In the genomic region with DNA sequence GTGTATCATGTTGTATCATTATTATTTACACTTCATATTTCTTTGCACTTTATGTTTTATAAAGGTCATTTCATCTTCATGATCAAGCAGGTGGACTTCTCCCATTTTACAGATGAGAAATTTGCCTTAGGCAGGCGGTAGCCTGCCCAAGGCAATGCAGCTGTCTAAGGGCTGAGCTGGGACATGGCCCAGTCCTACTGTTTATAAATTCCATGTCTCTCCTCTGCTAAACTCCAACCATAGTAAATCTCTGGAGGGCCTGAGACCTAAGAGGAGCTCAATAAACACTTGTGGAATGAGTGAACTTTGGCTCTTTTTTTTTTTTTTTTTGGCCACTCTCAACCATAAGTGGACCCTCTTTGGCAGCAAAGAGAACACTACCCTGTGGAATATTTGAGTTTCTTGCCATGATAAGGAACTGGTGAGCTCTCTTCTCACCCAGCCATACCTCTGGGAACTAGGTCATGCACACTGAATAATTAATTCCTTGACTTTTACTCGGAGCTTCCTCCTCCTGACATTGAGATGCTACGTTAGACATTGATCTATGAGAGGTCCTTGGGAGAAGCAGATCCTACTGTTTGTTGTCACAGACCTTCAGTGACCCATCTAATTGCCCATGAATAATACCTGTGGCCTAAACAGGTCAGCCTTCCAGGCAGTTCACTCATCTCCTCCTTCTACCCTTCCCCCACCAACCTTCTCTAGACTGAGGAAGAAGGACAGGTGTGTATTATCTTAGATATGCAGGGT, we compare ENCODE assay signal across 17 cellular contexts. TPM values are rescaled to one million over a fixed set of nuclear protein-coding genes. Genes with fewer than 3 reads are reported as not detected.
A peak's percentile ranks its signal among the peaks of the same experiment; 100 is the strongest.
DNase-seq lines count a peak whose midpoint lies in the region; ATAC-seq and TF ChIP-seq lines count a peak whose summit lies in the region.
"Had no signal": no experiment of that assay in that cellular context is flagged by ENCODE, and none has a peak within 500 bp of the region (broad histone marks: within the 10 kb centered on the region; RNA-seq: fewer than 3 reads in every experiment).

No MANE protein-coding gene starts in this region.

- WGBS in upper lobe of left lung, 2 donors = 68 to 76% methylated on average over 3 of the region's 3 CpGs

- peaks cover 11% of the 10 kb centered on the region for H3K9me3 Mint-ChIP-seq in activated CD4-positive, alpha-beta T cell treated with anti-CD3 and anti-CD28 coated beads, Interleukin-2, amount 10 ng/mL, durations not matched to agents 24 days and 14 days
- no peaks in the 10 kb centered on the region for H3K9me3 Mint-ChIP-seq in central memory CD8-positive, alpha-beta T cell
- H3K9me3 Mint-ChIP-seq in CD14-positive monocyte = no peaks in the 10 kb centered on the region

- H3K9me3 ChIP-seq in mucosa of rectum (ENCODE audit: control insufficient read depth in 2 of 2, low read length in 2 of 2) = no peaks in the 10 kb centered on the region
- no peaks in the 10 kb centered on the region for H3K9me3 ChIP-seq in upper lobe of left lung
- H3K9me3 ChIP-seq: A549, adrenal gland had no signal

- H3K36me3 Mint-ChIP-seq in activated CD4-positive, alpha-beta T cell treated with anti-CD3 and anti-CD28 coated beads, Interleukin-2, amount 10 ng/mL, durations not matched to agents 24 days and 14 days (ENCODE audit: low read depth) = peaks cover 56% of the 10 kb centered on the region
- no peaks in the 10 kb centered on the region for H3K36me3 Mint-ChIP-seq in central memory CD8-positive, alpha-beta T cell (ENCODE audit: insufficient read depth)
- peaks cover 64 to 83% of the 10 kb centered on the region in 2 donors for H3K36me3 Mint-ChIP-seq in CD14-positive monocyte

- intact Hi-C loops in activated CD4-positive, alpha-beta T cell treated with anti-CD3 and anti-CD28 coated beads, Interleukin-2, amount 10 ng/mL, durations not matched to agents 24 days and 14 days (cut with micrococcal nuclease) = no loop called here
- intact Hi-C loops in CD14-positive monocyte (cut with micrococcal nuclease) = no loop called here

- no peak overlapping the region for H3K9ac ChIP-seq in mucosa of rectum (ENCODE audit: low read depth in 1 of 2, low read length in 2 of 2)

- H3K4me1 ChIP-seq in mucosa of rectum (ENCODE audit: control insufficient read depth in 2 of 2, insufficient read depth in 2 of 2, low read length in 2 of 2) = peaks cover 79 to 97% of the 10 kb centered on the region in 2 donors
- peaks cover 34 to 91% (median 63%) of the 10 kb centered on the region in 4 donors for H3K4me1 ChIP-seq in upper lobe of left lung

- peaks cover 67% of the 10 kb centered on the region for H3K4me1 Mint-ChIP-seq in activated CD4-positive, alpha-beta T cell treated with anti-CD3 and anti-CD28 coated beads, Interleukin-2, amount 10 ng/mL, durations not matched to agents 24 days and 14 days
- peaks cover 44% of the 10 kb centered on the region for H3K4me1 Mint-ChIP-seq in central memory CD8-positive, alpha-beta T cell
- H3K4me1 Mint-ChIP-seq in CD14-positive monocyte = peaks cover 23% of the 10 kb centered on the region

- ATAC-seq in central memory CD8-positive, alpha-beta T cell (replicated peaks; ENCODE audit: extremely low read depth, poor library complexity, severe bottlenecking) = no peak
- ATAC-seq in upper lobe of left lung (ENCODE audit: low FRiP score in 2 of 2) = peak; percentile 18 to 54
- ATAC-seq: A549 had no signal

- TF ChIP-seq EP300 in upper lobe of left lung (IDR thresholded peaks at IDR 0.05) = no peak

- TF ChIP-seq POLR2A in upper lobe of left lung (IDR thresholded peaks at IDR 0.05) = no peak

- no peaks in the 10 kb centered on the region for H3K27me3 Mint-ChIP-seq in activated CD4-positive, alpha-beta T cell treated with anti-CD3 and anti-CD28 coated beads, Interleukin-2, amount 10 ng/mL, durations not matched to agents 24 days and 14 days
- no peaks in the 10 kb centered on the region for H3K27me3 Mint-ChIP-seq in central memory CD8-positive, alpha-beta T cell
- no peaks in the 10 kb centered on the region for H3K27me3 Mint-ChIP-seq in CD14-positive monocyte (ENCODE audit: low read depth in 3 of 3)

- H3K27ac Mint-ChIP-seq in activated CD4-positive, alpha-beta T cell treated with anti-CD3 and anti-CD28 coated beads, Interleukin-2, amount 10 ng/mL, durations not matched to agents 24 days and 14 days = peak overlapping the region; percentile 78
- peak overlapping the region; percentile 18 for H3K27ac Mint-ChIP-seq in central memory CD8-positive, alpha-beta T cell (ENCODE audit: low read depth)
- H3K27ac Mint-ChIP-seq in CD14-positive monocyte = peak overlapping the region in 2 of 7 donors; percentile 42 to 69

- no peak for TF ChIP-seq CTCF in upper lobe of left lung (IDR thresholded peaks at IDR 0.05)
- no peak for TF ChIP-seq CTCF in CD14-positive monocyte (IDR thresholded peaks at IDR 0.05)

- H3K27ac ChIP-seq in mucosa of rectum (ENCODE audit: low read depth in 2 of 2, low read length in 2 of 2) (peak overlapping the region; percentile 85 to 91), upper lobe of left lung (peak overlapping the region; percentile 30 to 69 (median 64))
- H3K27ac ChIP-seq: PC-9 had no signal

- DNase-seq in activated CD4-positive, alpha-beta T cell treated with anti-CD3 and anti-CD28 coated beads, Interleukin-2, amount 10 ng/mL, durations not matched to agents 24 days and 14 days = no peak
- DNase-seq in activated CD4-positive, alpha-beta T cell treated with anti-CD3 and anti-CD28 coated beads for 48 hours = no peak
- DNase-seq in central memory CD8-positive, alpha-beta T cell (ENCODE audit: low spot score in 2 of 2) = no peak
- peak in 1 of 2 donors; percentile 45 for DNase-seq in upper lobe of left lung
- DNase-seq in T-helper 2 cell = no peak
- DNase-seq in CD14-positive monocyte (ENCODE audit: low spot score) = no peak
- DNase-seq in NCI-H1436 (lab: John Stamatoyannopoulos, UW) = no peak
- DNase-seq: activated CD4-positive, CD25-positive, alpha-beta regulatory T cell treated with anti-CD3 and anti-CD28 coated beads, Interleukin-2, amount 50 U/mL, for 72 hours; adrenal gland; dermis blood vessel endothelial cell; mesendoderm; NCI-H187 treated with DMSO at 0.1 percent for 48 hours; NCI-H510A treated with DMSO at 0.1 percent for 48 hours; SW 1271 had no signal

- H3K4me3 Mint-ChIP-seq in activated CD4-positive, alpha-beta T cell treated with anti-CD3 and anti-CD28 coated beads, Interleukin-2, amount 10 ng/mL, durations not matched to agents 24 days and 14 days = no peak overlapping the region
- no peak overlapping the region for H3K4me3 Mint-ChIP-seq in central memory CD8-positive, alpha-beta T cell
- no peak overlapping the region for H3K4me3 Mint-ChIP-seq in CD14-positive monocyte

- H3K36me3 ChIP-seq in mucosa of rectum (ENCODE audit: control insufficient read depth in 2 of 2, insufficient read depth in 2 of 2, low read length in 2 of 2) = peaks cover 7% of the 10 kb centered on the region in 2 donors
- H3K36me3 ChIP-seq in upper lobe of left lung = no peaks in the 10 kb centered on the region
- H3K36me3 ChIP-seq: adrenal gland had no signal

- H3K27me3 ChIP-seq in mucosa of rectum (ENCODE audit: control insufficient read depth in 2 of 2, insufficient read depth in 2 of 2, low read length in 2 of 2) (no peaks in the 10 kb centered on the region), upper lobe of left lung (no peaks in the 10 kb centered on the region)
- H3K27me3 ChIP-seq: adrenal gland had no signal

- no peak overlapping the region for H3K4me3 ChIP-seq in mucosa of rectum (ENCODE audit: low read length in 2 of 2)
- no peak overlapping the region for H3K4me3 ChIP-seq in upper lobe of left lung
- H3K4me3 ChIP-seq: A549, adrenal gland, PC-9 had no signal

RNA-seq across cellular contexts. Expression of a gene that starts 30.0 kb away (rescaled TPM):
- 501 and 510 TPM in 2 replicates for total RNA-seq in activated CD4-positive, alpha-beta T cell treated with anti-CD3 and anti-CD28 coated beads, Interleukin-2, amount 10 ng/mL, durations not matched to agents 24 days and 14 days
- total RNA-seq in upper lobe of left lung = 100 to 1,000 TPM; 138 to 327 (median 175) TPM
- polyA plus RNA-seq in CD14-positive monocyte = 10 to 100 TPM; 39.8 to 72.5 TPM
